ENCODE assay signal across 2 cellular contexts in the genomic region with DNA sequence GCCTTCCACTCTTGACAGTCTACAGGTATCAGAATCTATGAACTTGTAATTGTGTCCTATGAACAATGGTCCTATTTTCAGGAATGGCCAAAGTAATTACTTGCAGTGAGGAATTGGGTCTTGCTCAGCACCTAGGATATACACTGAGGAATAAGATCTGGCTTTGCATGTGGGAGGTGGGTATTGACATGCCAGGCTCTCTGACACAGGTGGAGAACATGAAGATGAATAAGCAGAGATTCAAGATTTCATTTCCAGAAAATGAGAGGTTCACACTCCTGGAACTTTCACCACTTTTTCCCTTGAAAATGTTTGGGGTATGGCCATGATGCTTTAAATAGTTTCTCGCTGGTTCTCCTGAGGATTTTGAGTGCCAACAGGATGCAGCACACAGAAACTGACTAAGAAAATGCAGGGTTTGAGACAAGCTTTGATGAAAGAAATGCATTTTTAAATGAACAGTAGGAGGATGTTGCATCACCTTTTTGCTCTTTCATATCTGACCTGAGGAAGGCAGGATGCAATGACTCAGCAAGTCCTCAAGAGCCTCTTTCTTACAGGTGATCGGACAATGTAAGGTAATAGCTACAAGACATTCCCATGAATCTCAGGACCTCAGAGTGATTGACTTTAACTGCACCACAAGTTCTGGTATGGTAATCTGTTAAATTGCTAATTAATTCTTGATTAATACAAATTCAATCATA.
TF ChIP-seq lines count a peak whose summit lies in the region.

No MANE protein-coding gene starts in this region.

TF ChIP-seq in A549, 52 proteins besides CTCF, POLR2A, EP300 and RAD21:
- TF ChIP-seq CEBPB (IDR thresholded peaks at IDR 0.05): peak in 1 of 2 experiments; percentile 33; a peak in 1 of 4 replicates
- TF ChIP-seq NFE2L2 (conservative IDR thresholded peaks at IDR 0.05; ENCODE audit: low read length): peak; percentile 79
- TF ChIP-seq FOSL2 (IDR thresholded peaks at IDR 0.05): no peak
- 0 out of 2 replicates have a peak, but pooled peaks have one; percentile 12 for TF ChIP-seq FOSL2 (CRISPR knock-in tag; IDR thresholded peaks at IDR 0.05)
- peak; percentile 86 for TF ChIP-seq MAFK (IDR thresholded peaks at IDR 0.05; ENCODE audit: partially characterized antibody)
- no peak for TF ChIP-seq POLR2AphosphoS2 (conservative IDR thresholded peaks at IDR 0.05; ENCODE audit: low read length)

TF ChIP-seq in GM12891, 5 proteins besides CTCF, POLR2A, EP300 and RAD21:
- TF ChIP-seq SPI1 (IDR thresholded peaks at IDR 0.05; ENCODE audit: low read depth, low read length): no peak
- TF ChIP-seq PAX5 (IDR thresholded peaks at IDR 0.05; ENCODE audit: insufficient read depth, low read length, severe bottlenecking): no peak
- TF ChIP-seq POLR2AphosphoS5 (IDR thresholded peaks at IDR 0.05; ENCODE audit: low read depth, low read length): no peak
- no peak for TF ChIP-seq POU2F2 (IDR thresholded peaks at IDR 0.05; ENCODE audit: low read depth, low read length)
- no peak for TF ChIP-seq TAF1 (IDR thresholded peaks at IDR 0.05; ENCODE audit: low read depth, low read length)
